ENCODE assay signal across 10 cellular contexts in genomic region chr11:66958956-66959274, GRCh38. TPM values are rescaled to one million over a fixed set of nuclear protein-coding genes. Genes with fewer than 3 reads are reported as not detected.
DNase-seq lines count a peak whose midpoint lies in the region; ATAC-seq, FAIRE-seq and TF ChIP-seq lines count a peak whose summit lies in the region.
"Had no signal": no experiment of that assay in that cellular context is flagged by ENCODE, and none has a peak within 500 bp of the region (broad histone marks: within the 10 kb centered on the region; RNA-seq: fewer than 3 reads in every experiment).

No MANE protein-coding gene starts in this region.

- peaks cover 14% of the 10 kb centered on the region for H3K27me3 Mint-ChIP-seq in H9 (ENCODE audit: low read depth)
- peaks cover 9% of the 10 kb centered on the region for H3K27me3 Mint-ChIP-seq in activated CD4-positive, alpha-beta T cell treated with anti-CD3 and anti-CD28 coated beads, Interleukin-2, amount 10 ng/mL, durations not matched to agents 7 days and 5 days

- H3K4me1 Mint-ChIP-seq in H9 = peaks cover 35 to 38% of the 10 kb centered on the region in 2 experiments
- H3K4me1 Mint-ChIP-seq in activated CD4-positive, alpha-beta T cell treated with anti-CD3 and anti-CD28 coated beads, Interleukin-2, amount 10 ng/mL, durations not matched to agents 7 days and 5 days = peaks cover 22% of the 10 kb centered on the region

- no peak overlapping the region for H3K4ac ChIP-seq in H9 (ENCODE audit: low read depth, low read length)

- no peak overlapping the region for H4K91ac ChIP-seq in H9 (ENCODE audit: insufficient read length, low read depth, low read length)

- H2AK5ac ChIP-seq in H9 (ENCODE audit: insufficient read length, low read length) = no peak overlapping the region

- H2BK5ac ChIP-seq in H9 (ENCODE audit: insufficient read length, low read length) = no peak overlapping the region

- no peak overlapping the region for H3K27ac ChIP-seq in H9 (ENCODE audit: insufficient read length, low read depth, low read length)

- CTCF ChIA-PET in activated CD4-positive, alpha-beta T cell treated with anti-CD3 and anti-CD28 coated beads, Interleukin-2, amount 10 ng/mL, durations not matched to agents 7 days and 5 days (lab: Charles Lee) = interaction anchor here (0.9 to 1.6 kb wide), 4 partner anchors 11 to 19 kb away, joined by 3 to 5 read pairs (median 4); no protein-coding TSS in a partner anchor

- H3K23me2 ChIP-seq in H9 (ENCODE audit: insufficient read length, low read depth, low read length, poor library complexity, severe bottlenecking) = no peaks in the 10 kb centered on the region

- H3K4me3 Mint-ChIP-seq in H9 = peak overlapping the region; percentile 60 to 81
- H3K4me3 Mint-ChIP-seq in activated CD4-positive, alpha-beta T cell treated with anti-CD3 and anti-CD28 coated beads, Interleukin-2, amount 10 ng/mL, durations not matched to agents 7 days and 5 days = peak overlapping the region; percentile 84

- H4K20me1 ChIP-seq in H9 (ENCODE audit: control insufficient read depth, insufficient read depth, insufficient read length) = no peaks in the 10 kb centered on the region

- H3K14ac ChIP-seq in H9 (ENCODE audit: insufficient read depth, low read length) = peak overlapping the region; percentile 10

- WGBS in H9 (ENCODE audit: extremely low coverage, insufficient read length, low lambda C conversion rate) = no CpG with 5 or more reads among the region's 10 CpGs

- H2BK15ac ChIP-seq in H9 (ENCODE audit: low read depth, low read length) = no peak overlapping the region

- H3K9me3 Mint-ChIP-seq in H9 = no peaks in the 10 kb centered on the region
- peaks cover 3% of the 10 kb centered on the region for H3K9me3 Mint-ChIP-seq in activated CD4-positive, alpha-beta T cell treated with anti-CD3 and anti-CD28 coated beads, Interleukin-2, amount 10 ng/mL, durations not matched to agents 7 days and 5 days

- no peak overlapping the region for H3K23ac ChIP-seq in H9 (ENCODE audit: insufficient read length, low read depth, low read length)

- no peak overlapping the region for H3T11ph ChIP-seq in H9 (ENCODE audit: low read length)

- H2BK120ac ChIP-seq in H9 (ENCODE audit: low read depth, low read length, poor library complexity, severe bottlenecking) = no peak overlapping the region

- H3K18ac ChIP-seq in H9 (ENCODE audit: insufficient read length, low read depth, low read length) = peak overlapping the region; percentile 5

- POLR2A ChIA-PET in activated CD4-positive, alpha-beta T cell treated with anti-CD3 and anti-CD28 coated beads, Interleukin-2, amount 10 ng/mL, durations not matched to agents 7 days and 5 days (lab: Charles Lee) = no interaction called here

- no peak for FAIRE-seq in frontal cortex (lab: Jason Lieb, UNC)

- peak overlapping the region; percentile 35 for H3K4me2 ChIP-seq in H9 (ENCODE audit: insufficient read depth, insufficient read length, low read length)
- H3K4me2 ChIP-seq in skeletal muscle satellite cell (ENCODE audit: low read length) = peak overlapping the region; percentile 78

- H4K5ac ChIP-seq in H9 (ENCODE audit: insufficient read length, low read depth, low read length) = no peak overlapping the region

- H3K79me2 ChIP-seq in H9 (ENCODE audit: insufficient read depth, low read length) = no peaks in the 10 kb centered on the region

- no peak for TF ChIP-seq CTCF in H9 (conservative IDR thresholded peaks at IDR 0.05)

- no peak for ATAC-seq in GM21526 (IDR thresholded peaks at IDR 0.05; ENCODE audit: low FRiP score, unreplicated experiment)
- ATAC-seq in GM18907 (IDR thresholded peaks at IDR 0.05; ENCODE audit: unreplicated experiment) = no peak

- peaks cover 0 to 11% (median 11%) of the 10 kb centered on the region in 3 experiments; a peak in 4 of 7 replicates for H3K36me3 Mint-ChIP-seq in H9 (ENCODE audit: insufficient read depth in 1 of 3, low read depth in 3 of 3)
- no peaks in the 10 kb centered on the region for H3K36me3 Mint-ChIP-seq in activated CD4-positive, alpha-beta T cell treated with anti-CD3 and anti-CD28 coated beads, Interleukin-2, amount 10 ng/mL, durations not matched to agents 7 days and 5 days (ENCODE audit: low read depth)

- no peaks in the 10 kb centered on the region for H3K36me3 ChIP-seq in skeletal muscle satellite cell (ENCODE audit: insufficient read depth, low read length)

- no peak for DNase-seq in H9
- DNase-seq in activated CD4-positive, alpha-beta T cell treated with anti-CD3 and anti-CD28 coated beads, Interleukin-2, amount 10 ng/mL, durations not matched to agents 7 days and 5 days = no peak
- DNase-seq in frontal cortex (ENCODE audit: low spot score in 2 of 2) = peak; percentile 26 to 30
- no peak for DNase-seq in cortex of kidney (lab: John Stamatoyannopoulos, UW)
- no peak for DNase-seq in NCI-H345 (lab: John Stamatoyannopoulos, UW)

- no peak overlapping the region for H3K56ac ChIP-seq in H9 (ENCODE audit: insufficient read length, low read depth, low read length)

- H3K9ac ChIP-seq in H9 (ENCODE audit: extremely low read depth, insufficient read length, low read length) (peak overlapping the region; percentile 23), skeletal muscle satellite cell (ENCODE audit: low read depth, low read length) (no peak overlapping the region)

- no peak overlapping the region for H2BK12ac ChIP-seq in H9 (ENCODE audit: insufficient read length, low read depth, low read length)

- H2AFZ ChIP-seq in H9 (ENCODE audit: low read length) = no peak overlapping the region

- no peaks in the 10 kb centered on the region for H3K79me1 ChIP-seq in H9 (ENCODE audit: insufficient read depth, low read depth, low read length, poor library complexity, severe bottlenecking)

- H3K9me3 ChIP-seq in H9 (ENCODE audit: control insufficient read depth, low read depth, low read length) (no peaks in the 10 kb centered on the region), skeletal muscle satellite cell (replicated peaks; ENCODE audit: low read length) (no peaks in the 10 kb centered on the region)

- H3K27me3 ChIP-seq in H9 (ENCODE audit: insufficient read depth, low read length) (no peaks in the 10 kb centered on the region), skeletal muscle satellite cell (ENCODE audit: control insufficient read depth, insufficient read depth, low read length) (no peaks in the 10 kb centered on the region)

- H3K4me1 ChIP-seq in H9 (ENCODE audit: insufficient read depth, low read length) (no peaks in the 10 kb centered on the region; the same call in 1 of the 2 replicates), skeletal muscle satellite cell (ENCODE audit: control insufficient read depth, insufficient read depth, low read length) (peaks cover 23% of the 10 kb centered on the region)

- H3K4me3 ChIP-seq in skeletal muscle satellite cell (ENCODE audit: low read length) = peak overlapping the region; percentile 62

- H3K27ac Mint-ChIP-seq in H9 = peak overlapping the region; percentile 90 to 98 (median 94)
- H3K27ac Mint-ChIP-seq in activated CD4-positive, alpha-beta T cell treated with anti-CD3 and anti-CD28 coated beads, Interleukin-2, amount 10 ng/mL, durations not matched to agents 7 days and 5 days = peak overlapping the region; percentile 86

- H4K8ac ChIP-seq in H9 (replicated peaks; ENCODE audit: insufficient read length, low read depth, low read length) = no peak overlapping the region

- H2BK20ac ChIP-seq in H9 (ENCODE audit: low read depth, low read length, poor library complexity, severe bottlenecking) = no peak overlapping the region

RNA-seq across cellular contexts. Expression of gene PC, which starts 0.7 kb away (rescaled TPM):
- total RNA-seq in H9 (2021) (31.7 and 32.6 TPM in 2 replicates), frontal cortex (13.0 TPM)
- 10 to 100 TPM in 1 of 2 experiments, 1 to 10 TPM in 1; 8.8 to 10.1 TPM for total RNA-seq in activated CD4-positive, alpha-beta T cell treated with anti-CD3 and anti-CD28 coated beads, Interleukin-2, amount 10 ng/mL, durations not matched to agents 7 days and 5 days
- total RNA-seq in skeletal muscle satellite cell (2012; rRNA removed) = 17.2 and 17.5 TPM in 2 replicates

RNA-seq across cellular contexts. Expression of gene C11orf86, which starts 16.2 kb away (rescaled TPM):
- total RNA-seq in H9 (2021) (0.24 TPM in 1 of 2 replicates, not detected in the other), frontal cortex (not detected)
- total RNA-seq in activated CD4-positive, alpha-beta T cell treated with anti-CD3 and anti-CD28 coated beads, Interleukin-2, amount 10 ng/mL, durations not matched to agents 7 days and 5 days = not detected
- not detected in 2 replicates for total RNA-seq in skeletal muscle satellite cell (2012; rRNA removed)
- total RNA-seq: pulmonary artery endothelial cell; T-helper 1 cell treated with Interleukin-12 subunit alpha and Interleukin-12 subunit beta and Interleukin-4 antibody, amounts not matched to agents 30 ng/mL and 1 ng/mL, for 36 hours had no signal

Comparison
In these comparisons a context has a peak if more than half of its experiments do, and no peak if none do; other contexts are left out.
1. DNase-seq: peak in frontal cortex (2 of 2); none in H9 (single experiment), activated CD4-positive, alpha-beta T cell treated with anti-CD3 and anti-CD28 coated beads, Interleukin-2, amount 10 ng/mL, durations not matched to agents 7 days and 5 days (single experiment), cortex of kidney (single experiment) and NCI-H345 (single experiment).